In genomic region chr15:45112143-45112591, GRCh38 we compare ENCODE assay signal across 12 cellular contexts. TPM values are rescaled to one million over a fixed set of nuclear protein-coding genes. Genes with fewer than 3 reads are reported as not detected.
DNase-seq lines count a peak whose midpoint lies in the region; ATAC-seq and TF ChIP-seq lines count a peak whose summit lies in the region.
"Had no signal": no experiment of that assay in that cellular context is flagged by ENCODE, and none has a peak within 500 bp of the region (broad histone marks: within the 10 kb centered on the region; RNA-seq: fewer than 3 reads in every experiment).

No MANE protein-coding gene starts in this region.

- no peak overlapping the region for H2BK120ac ChIP-seq in neuronal stem cell (ENCODE audit: low read depth, low read length)

- no peak overlapping the region for H2BK12ac ChIP-seq in neuronal stem cell (ENCODE audit: low read length)

- H3K18ac ChIP-seq in neuronal stem cell (ENCODE audit: low read length), result no peak overlapping the region

- no peaks in the 10 kb centered on the region for H3K36me3 ChIP-seq in NT2/D1 (ENCODE audit: insufficient read depth, insufficient read length, low read length)
- H3K36me3 ChIP-seq in neuronal stem cell (replicated peaks in 1 of 2; ENCODE audit: control insufficient read depth in 2 of 2, insufficient read depth in 2 of 2, low read length in 2 of 2), result no peaks in the 10 kb centered on the region
- H3K36me3 ChIP-seq: prostate gland had no signal

- H2BK15ac ChIP-seq in neuronal stem cell (ENCODE audit: low read length), result no peak overlapping the region

- H3K27ac ChIP-seq in neuronal stem cell (replicated peaks; ENCODE audit: low read length), result no peak overlapping the region
- H3K27ac ChIP-seq: prostate gland had no signal

- H3K79me1 ChIP-seq in neuronal stem cell (ENCODE audit: low read depth, low read length), result no peaks in the 10 kb centered on the region

- H3K4me1 Mint-ChIP-seq in Calu3 (ENCODE audit: low read depth, unreplicated experiment), result peaks cover 15% of the 10 kb centered on the region
- peaks cover 7 to 31% of the 10 kb centered on the region in 2 donors for H3K4me1 Mint-ChIP-seq in effector memory CD8-positive, alpha-beta T cell (ENCODE audit: low read depth in 2 of 2)

- BruUV-seq in Calu3 (replicated peaks; lab: Mats Ljungman, UMichigan), result no TSS peak

- no CpG with 5 or more reads among the region's 13 CpGs for WGBS in neuronal stem cell (ENCODE audit: extremely low coverage in 2 of 2, insufficient read length in 2 of 2, insufficient replicate concordance in 1 of 2), 2 donors

- H3K4ac ChIP-seq in neuronal stem cell (ENCODE audit: low read length), result no peak overlapping the region

- no peaks in the 10 kb centered on the region for H3K9me3 Mint-ChIP-seq in Calu3 (ENCODE audit: low read depth, unreplicated experiment)
- H3K9me3 Mint-ChIP-seq in effector memory CD8-positive, alpha-beta T cell, result no peaks in the 10 kb centered on the region

- peak overlapping the region; percentile 68 for H2AK5ac ChIP-seq in neuronal stem cell (ENCODE audit: low read depth, low read length)

- no peak for TF ChIP-seq CTCF in Calu3 (IDR thresholded peaks at IDR 0.05; ENCODE audit: unreplicated experiment)

- H3K23ac ChIP-seq in neuronal stem cell (ENCODE audit: low read depth, low read length, poor library complexity), result peak overlapping the region; percentile 91

- H3K9me3 ChIP-seq in NT2/D1 (ENCODE audit: insufficient read depth, low read length) (no peaks in the 10 kb centered on the region), neuronal stem cell (replicated peaks in 1 of 2; ENCODE audit: control insufficient read depth in 2 of 2, insufficient read depth in 1 of 2, low read depth in 1 of 2, low read length in 2 of 2) (peaks cover 0 to 5% of the 10 kb centered on the region in 2 donors)
- H3K9me3 ChIP-seq: prostate gland had no signal

- H3K4me1 ChIP-seq in NT2/D1 (ENCODE audit: insufficient read depth, insufficient read length) (peaks cover 3% of the 10 kb centered on the region), neuronal stem cell (ENCODE audit: control insufficient read depth in 2 of 2, insufficient read depth in 1 of 2, low read depth in 1 of 2, low read length in 2 of 2) (peaks cover 0 to 18% of the 10 kb centered on the region in 2 donors)

- H3K14ac ChIP-seq in neuronal stem cell (ENCODE audit: low read length), result no peak overlapping the region

- peak overlapping the region; percentile 75 for H2AFZ ChIP-seq in neuronal stem cell (ENCODE audit: low read length)

- H3K27me3 ChIP-seq in NT2/D1 (ENCODE audit: insufficient read depth, insufficient read length), result peaks cover 72% of the 10 kb centered on the region
- peaks cover 64 to 90% (median 81%) of the 10 kb centered on the region in 3 experiments for H3K27me3 ChIP-seq in neuronal stem cell (ENCODE audit: control insufficient read depth in 3 of 3, insufficient read depth in 3 of 3, low read depth in 1 of 3, low read length in 3 of 3)

- CTCF ChIA-PET in Calu3 (lab: Charles Lee), result interaction anchor here (1.9 kb wide), 1 partner anchor 10 kb away, joined by 4 read pairs; no protein-coding TSS in a partner anchor

- H3K9ac ChIP-seq in NT2/D1 (ENCODE audit: insufficient read length, low read depth) (peak overlapping the region; percentile 56), neuronal stem cell (ENCODE audit: low read depth, low read length, poor library complexity) (no peak overlapping the region)

- no peak overlapping the region for H4K91ac ChIP-seq in neuronal stem cell (ENCODE audit: low read depth, low read length, poor library complexity)

- peak overlapping the region; percentile 31 for H2BK5ac ChIP-seq in neuronal stem cell (ENCODE audit: low read length)

- peak overlapping the region; percentile 43 for H3K4me3 ChIP-seq in NT2/D1 (ENCODE audit: insufficient read length, low read depth)
- peak overlapping the region in 1 of 2 donors; percentile 54 for H3K4me3 ChIP-seq in neuronal stem cell (ENCODE audit: low read length in 2 of 2)

- no peak overlapping the region for H4K8ac ChIP-seq in neuronal stem cell (ENCODE audit: low read depth, low read length)

- no peak overlapping the region for H3K27ac Mint-ChIP-seq in Calu3 (ENCODE audit: unreplicated experiment)
- no peak overlapping the region for H3K27ac Mint-ChIP-seq in effector memory CD8-positive, alpha-beta T cell

- no peak for ATAC-seq in effector memory CD8-positive, alpha-beta T cell (replicated peaks)
- ATAC-seq in GM21786 (IDR thresholded peaks at IDR 0.05; ENCODE audit: unreplicated experiment) (no peak), GM18868 (IDR thresholded peaks at IDR 0.05; ENCODE audit: unreplicated experiment) (no peak)

- H3K27me3 Mint-ChIP-seq in Calu3 (ENCODE audit: unreplicated experiment), result peaks cover 77% of the 10 kb centered on the region
- H3K27me3 Mint-ChIP-seq in effector memory CD8-positive, alpha-beta T cell, result peaks cover 75 to 92% of the 10 kb centered on the region in 2 donors

- H3K4me2 ChIP-seq in neuronal stem cell (ENCODE audit: insufficient read depth, low read length, poor library complexity, severe bottlenecking), result no peak overlapping the region

- H3K4me3 Mint-ChIP-seq in Calu3 (ENCODE audit: low read depth, unreplicated experiment), result peak overlapping the region; percentile 60
- peak overlapping the region; percentile 21 to 53 for H3K4me3 Mint-ChIP-seq in effector memory CD8-positive, alpha-beta T cell

- H3K36me3 Mint-ChIP-seq in Calu3 (ENCODE audit: insufficient read depth, unreplicated experiment), result no peaks in the 10 kb centered on the region
- H3K36me3 Mint-ChIP-seq in effector memory CD8-positive, alpha-beta T cell (ENCODE audit: insufficient read depth), result peaks cover 2% of the 10 kb centered on the region

- DNase-seq in Calu3 (no peak), NT2/D1 (ENCODE audit: low read depth, low spot score) (no peak), neuronal stem cell (ENCODE audit: low spot score) (no peak), NCI-H2081 treated with DMSO at 0.1 percent for 48 hours (lab: John Stamatoyannopoulos, UW) (no peak), DMS 273 (lab: John Stamatoyannopoulos, UW; ENCODE audit: unreplicated experiment) (no peak)
- DNase-seq in effector memory CD8-positive, alpha-beta T cell, result no peak
- DNase-seq: activated gamma-delta T cell treated with Interleukin-2 at 50 U/mL for 16 hours, EL had no signal

- intact Hi-C loops in Calu3 (cut with micrococcal nuclease; ENCODE audit: unreplicated experiment), result no loop called here

RNA-seq across cellular contexts. Expression of gene DUOX2, which starts 1.8 kb away (rescaled TPM):
- 0.21 and 1.2 TPM in 2 replicates for total RNA-seq in Calu3 (2022)
- polyA plus RNA-seq in neuronal stem cell (2013, experiment 1 of 2), result 0.01 TPM
- polyA plus RNA-seq in neuronal stem cell (2013, experiment 2 of 2), result 0.01 TPM
- total RNA-seq: T-helper 2 cell treated with Interferon-gamma antibody and Interleukin-4, amounts not matched to agents 100 ng/mL and 5 ng/mL, for 36 hours had no signal

RNA-seq across cellular contexts. Expression of gene DUOXA2, which starts 2.0 kb away (rescaled TPM):
- 0.34 TPM in 1 of 2 replicates, not detected in the other for total RNA-seq in Calu3 (2022)
- not detected for polyA plus RNA-seq in neuronal stem cell (2013, experiment 1 of 2)
- not detected for polyA plus RNA-seq in neuronal stem cell (2013, experiment 2 of 2)
- total RNA-seq: prostate gland; T-helper 2 cell treated with Interferon-gamma antibody and Interleukin-4, amounts not matched to agents 100 ng/mL and 5 ng/mL, for 36 hours had no signal

RNA-seq across cellular contexts. Expression of gene DUOXA1, which starts 17.5 kb away (rescaled TPM):
- not detected in 2 replicates for total RNA-seq in Calu3 (2022)
- polyA plus RNA-seq in neuronal stem cell (2013, experiment 1 of 2), result 0.04 TPM
- polyA plus RNA-seq in neuronal stem cell (2013, experiment 2 of 2), result not detected
- total RNA-seq: T-helper 2 cell treated with Interferon-gamma antibody and Interleukin-4, amounts not matched to agents 100 ng/mL and 5 ng/mL, for 36 hours had no signal

RNA-seq across cellular contexts. Expression of gene DUOX1, which starts 17.6 kb away (rescaled TPM):
- 1.2 and 1.4 TPM in 2 replicates for total RNA-seq in Calu3 (2022)
- 0.06 TPM for polyA plus RNA-seq in neuronal stem cell (2013, experiment 1 of 2)
- 0.03 TPM for polyA plus RNA-seq in neuronal stem cell (2013, experiment 2 of 2)
- total RNA-seq: T-helper 2 cell treated with Interferon-gamma antibody and Interleukin-4, amounts not matched to agents 100 ng/mL and 5 ng/mL, for 36 hours had no signal
